23 cellular contexts compared by ENCODE assay signal in the genomic region with DNA sequence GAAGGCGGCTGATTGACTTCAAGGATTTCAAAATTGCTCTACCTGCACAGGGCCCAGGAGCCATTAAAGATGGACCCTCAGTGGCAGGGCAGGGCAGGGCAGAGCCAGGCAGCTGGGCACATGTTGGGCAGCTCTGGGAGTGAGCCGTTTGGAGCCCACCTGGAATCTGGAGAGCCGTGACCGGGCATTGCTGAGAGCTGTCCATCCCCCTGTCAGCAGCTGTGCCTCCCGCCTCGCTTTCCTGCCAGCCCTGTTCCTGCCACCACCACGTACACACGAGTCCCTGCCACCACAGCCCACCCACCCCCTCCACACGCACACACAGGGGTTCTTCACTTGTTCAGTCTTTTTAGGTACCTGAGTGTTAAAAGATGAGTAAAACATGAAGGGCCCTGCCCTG. TPM values are rescaled to one million over a fixed set of nuclear protein-coding genes. Genes with fewer than 3 reads are reported as not detected.
"Had no signal": no experiment of that assay in that cellular context is flagged by ENCODE, and none has a peak within 500 bp of the region (broad histone marks: within the 10 kb centered on the region; RNA-seq: fewer than 3 reads in every experiment).

No MANE protein-coding gene starts in this region.

- H3K36me3 ChIP-seq: cardiac muscle cell, uterus had no signal

- ATAC-seq: body of pancreas; mucosa of descending colon; stimulated activated effector memory CD8-positive, alpha-beta T cell treated with anti-CD3 and anti-CD28 coated beads, Interleukin-12 subunit alpha, Interleukin-12 subunit beta, amount 100 ng/mL, for 72 hours; stimulated activated naive CD8-positive, alpha-beta T cell treated with anti-CD3 and anti-CD28 coated beads, Interleukin-15, amount 100 ng/mL, for 72 hours; WTC11 had no signal

- H3K9me3 ChIP-seq: body of pancreas, mucosa of descending colon, suprapubic skin, uterus had no signal

- DNase-seq: activated CD4-positive, alpha-beta T cell treated with anti-CD3 and anti-CD28 coated beads, Interleukin-2, amount 50 U/mL, for 48 hours; activated naive CD4-positive, alpha-beta T cell treated with anti-CD3 and anti-CD28 coated beads for 36 hours; activated naive CD8-positive, alpha-beta T cell treated with anti-CD3 and anti-CD28 coated beads, Interleukin-2, amount 10 ng/mL, durations not matched to agents 7 days and 5 days; activated T-cell treated with anti-CD3 and anti-CD28 coated beads, Interleukin-2, amount 50 U/mL, for 48 hours; amygdala; body of pancreas; effector CD4-positive, alpha-beta T cell; immature natural killer cell; kidney glomerular epithelial cell; nephron progenitor cell; nucleus accumbens; stimulated activated CD4-positive, alpha-beta T cell treated with anti-CD3 and anti-CD28 coated beads, Interleukin-2, amount 100 ng/mL, for 24 hours; stimulated activated naive CD8-positive, alpha-beta T cell treated with anti-CD3 and anti-CD28 coated beads, Interleukin-15, amount 100 ng/mL, for 72 hours; T1000; trophoblast cell; uterus had no signal

- H3K27me3 ChIP-seq: body of pancreas, cardiac muscle cell, hepatocyte, suprapubic skin, uterus had no signal

- H3K4me3 ChIP-seq: body of pancreas, cardiac muscle cell, hepatocyte, mucosa of descending colon, skin epidermis, suprapubic skin, uterus had no signal

- H3K27ac ChIP-seq: body of pancreas, cardiac muscle cell, hepatocyte, suprapubic skin, uterus had no signal

RNA-seq across cellular contexts. Expression of a gene that starts 22.9 kb away (rescaled TPM):
- total RNA-seq: activated naive CD4-positive, alpha-beta T cell treated with anti-CD3 and anti-CD28 coated beads for 36 hours; activated naive CD8-positive, alpha-beta T cell treated with anti-CD3 and anti-CD28 coated beads, Interleukin-2, amount 10 ng/mL, durations not matched to agents 7 days and 5 days had no signal
